ENCODE assay signal across 34 cellular contexts in genomic region chr2:172137109-172137508, GRCh38. TPM values are rescaled to one million over a fixed set of nuclear protein-coding genes. Genes with fewer than 3 reads are reported as not detected.
"Had no signal": no experiment of that assay in that cellular context is flagged by ENCODE, and none has a peak within 500 bp of the region (broad histone marks: within the 10 kb centered on the region; RNA-seq: fewer than 3 reads in every experiment).

No MANE protein-coding gene starts in this region.

- ATAC-seq: left lung; naive thymus-derived CD4-positive, alpha-beta T cell; natural killer cell treated with Interleukin-12 subunit alpha and Interleukin-12 subunit beta and Interleukin-15 and Interleukin-18, amount 100 ng/mL, for 72 hours; sciatic nerve; stimulated activated naive B cell treated with anti-CD40 and anti-IgM and Interleukin-4, amounts not matched to agents 10 μg/mL and 1 μg/mL and 100 μg/mL, for 72 hours; stimulated activated naive CD8-positive, alpha-beta T cell treated with anti-CD3 and anti-CD28 coated beads, Interleukin-15, Interleukin-2, amounts not matched to agents 100 U/mL and 50 U/mL, for 24 hours had no signal

- H3K36me3 Mint-ChIP-seq: immature natural killer cell; memory B cell; natural killer cell treated with Interleukin-12 subunit alpha and Interleukin-12 subunit beta and Interleukin-15 and Interleukin-18, amount 100 ng/mL, for 72 hours; stimulated activated naive B cell treated with anti-CD40 and anti-IgM and Interleukin-4, amounts not matched to agents 10 μg/mL and 1 μg/mL and 100 μg/mL, for 72 hours had no signal

- H3K4me3 Mint-ChIP-seq: immature natural killer cell; memory B cell; naive thymus-derived CD4-positive, alpha-beta T cell; natural killer cell treated with Interleukin-12 subunit alpha and Interleukin-12 subunit beta and Interleukin-15 and Interleukin-18, amount 100 ng/mL, for 72 hours; stimulated activated naive B cell treated with anti-CD40 and anti-IgM and Interleukin-4, amounts not matched to agents 10 μg/mL and 1 μg/mL and 100 μg/mL, for 72 hours had no signal

- H3K4me1 ChIP-seq: left lung, right atrium auricular region, stomach, testis, thyroid gland, transverse colon, upper lobe of left lung, vagina had no signal

- H3K9me3 Mint-ChIP-seq: immature natural killer cell; memory B cell; natural killer cell treated with Interleukin-12 subunit alpha and Interleukin-12 subunit beta and Interleukin-15 and Interleukin-18, amount 100 ng/mL, for 72 hours had no signal

- DNase-seq: hypothalamus; immature natural killer cell; kidney; left colon; left lung; midbrain; mucosa of descending colon; naive thymus-derived CD4-positive, alpha-beta T cell; ovary; stimulated activated CD4-positive, alpha-beta T cell treated with anti-CD3 and anti-CD28 coated beads, Interleukin-12 subunit alpha, Interleukin-12 subunit beta, amount 100 ng/mL, for 4 hours; stimulated activated CD4-positive, alpha-beta T cell treated with anti-CD3 and anti-CD28 coated beads, Interleukin-15, amount 100 ng/mL, for 24 hours; stimulated activated CD4-positive, alpha-beta T cell treated with anti-CD3 and anti-CD28 coated beads, Interleukin-2, amount 100 ng/mL, for 24 hours; stimulated activated CD4-positive, alpha-beta T cell treated with anti-CD3 and anti-CD28 coated beads, Interleukin-4, amount 100 ng/mL, for 1 hour; stimulated activated naive B cell treated with anti-CD40 and anti-IgM and Interleukin-4, amounts not matched to agents 10 μg/mL and 1 μg/mL and 100 μg/mL, for 72 hours; stimulated activated naive CD8-positive, alpha-beta T cell treated with anti-CD3 and anti-CD28 coated beads, Interleukin-15, Interleukin-2, amounts not matched to agents 100 U/mL and 50 U/mL, for 24 hours; stomach; testis; thyroid gland; transverse colon; upper lobe of left lung had no signal

- H3K36me3 ChIP-seq: left lung, ovary, right atrium auricular region, stomach, thyroid gland, transverse colon, upper lobe of left lung, vagina had no signal

- H3K4me1 Mint-ChIP-seq: immature natural killer cell; memory B cell; stimulated activated naive B cell treated with anti-CD40 and anti-IgM and Interleukin-4, amounts not matched to agents 10 μg/mL and 1 μg/mL and 100 μg/mL, for 72 hours had no signal

- H3K27me3 ChIP-seq: ovary, right atrium auricular region, testis, thyroid gland, upper lobe of left lung, vagina had no signal

- H3K27ac Mint-ChIP-seq: immature natural killer cell; memory B cell; naive thymus-derived CD4-positive, alpha-beta T cell; natural killer cell treated with Interleukin-12 subunit alpha and Interleukin-12 subunit beta and Interleukin-15 and Interleukin-18, amount 100 ng/mL, for 72 hours; progenitor cell of endocrine pancreas; stimulated activated naive B cell treated with anti-CD40 and anti-IgM and Interleukin-4, amounts not matched to agents 10 μg/mL and 1 μg/mL and 100 μg/mL, for 72 hours had no signal

- H3K27ac ChIP-seq: left lung, ovary, right atrium auricular region, skin epidermis, stomach, testis, thyroid gland, transverse colon, upper lobe of left lung, vagina had no signal

- FAIRE-seq: islet of Langerhans, kidney had no signal

- H3K4me3 ChIP-seq: left lung, lung, mucosa of descending colon, ovary, right atrium auricular region, skin epidermis, stomach, testis, thyroid gland, transverse colon, upper lobe of left lung, vagina had no signal

- H3K9me3 ChIP-seq: left lung, mucosa of descending colon, ovary, right atrium auricular region, testis, thyroid gland, transverse colon, upper lobe of left lung, vagina had no signal

RNA-seq across cellular contexts. Expression of gene DLX2, which starts 34.4 kb away (rescaled TPM):
- total RNA-seq: kidney, left lung, mesenteric fat pad, omental fat pad, pulmonary artery endothelial cell, renal cortical epithelial cell, right atrium auricular region, stomach, upper lobe of left lung, urinary bladder, vagina had no signal
- polyA plus RNA-seq: naive thymus-derived CD4-positive, alpha-beta T cell; ovary had no signal

RNA-seq across cellular contexts. Expression of gene DLX1, which starts 51.8 kb away (rescaled TPM):
- total RNA-seq: kidney; left lung; lung; naive thymus-derived CD4-positive, alpha-beta T cell; natural killer cell treated with Interleukin-12 subunit alpha and Interleukin-12 subunit beta and Interleukin-15 and Interleukin-18, amount 100 ng/mL, for 72 hours; renal cortical epithelial cell; right atrium auricular region; testis; transverse colon; upper lobe of left lung; vagina had no signal
- polyA plus RNA-seq: immature natural killer cell; naive thymus-derived CD4-positive, alpha-beta T cell had no signal
